In genomic region chr1:66253330-66253921, GRCh38 we compare ENCODE assay signal across 8 cellular contexts.
DNase-seq lines count a peak whose midpoint lies in the region; ATAC-seq and TF ChIP-seq lines count a peak whose summit lies in the region.

No MANE protein-coding gene starts in this region.

- H3K4me3 Mint-ChIP-seq in stimulated activated effector memory CD8-positive, alpha-beta T cell treated with anti-CD3 and anti-CD28 coated beads, Interleukin-12 subunit alpha, Interleukin-12 subunit beta, amount 100 ng/mL, for 72 hours = no peak overlapping the region

- ATAC-seq in GM19324 (IDR thresholded peaks at IDR 0.05; ENCODE audit: low FRiP score, unreplicated experiment) = peak; percentile 57
- peak; percentile 77 for ATAC-seq in HG03175 (IDR thresholded peaks at IDR 0.05; ENCODE audit: unreplicated experiment)
- peak; percentile 83 for ATAC-seq in stimulated activated effector memory CD8-positive, alpha-beta T cell treated with anti-CD3 and anti-CD28 coated beads, Interleukin-12 subunit alpha, Interleukin-12 subunit beta, amount 100 ng/mL, for 72 hours

- H3K9me3 ChIP-seq in ascending aorta = no peaks in the 10 kb centered on the region

- no peak overlapping the region for H3K27ac ChIP-seq in ascending aorta

- no peaks in the 10 kb centered on the region for H3K4me1 ChIP-seq in ascending aorta

- H3K36me3 ChIP-seq in ascending aorta = no peaks in the 10 kb centered on the region

- DNase-seq in DMS53 (lab: John Stamatoyannopoulos, UW) = peak; percentile 88
- DNase-seq in NCI-H345 (lab: John Stamatoyannopoulos, UW) = peak; percentile 56
- no peak for DNase-seq in ascending aorta (ENCODE audit: low spot score in 2 of 2)
- DNase-seq in hepatic stellate cell (ENCODE audit: low spot score) = peak; percentile 43
- peak in 1 of 2 donors; percentile 50 for DNase-seq in stimulated activated effector memory CD8-positive, alpha-beta T cell treated with anti-CD3 and anti-CD28 coated beads, Interleukin-12 subunit alpha, Interleukin-12 subunit beta, amount 100 ng/mL, for 72 hours (ENCODE audit: low spot score in 2 of 2)
- DNase-seq in activated CD4-positive, alpha-beta T cell treated with anti-CD3 and anti-CD28 coated beads for 48 hours = no peak

- no peaks in the 10 kb centered on the region for H3K27me3 ChIP-seq in ascending aorta

- intact Hi-C loops in ascending aorta (cut with DNase I) = loop anchor here (1.0 to 5.0 kb wide), 3 partner anchors 193 to 473 kb away; no protein-coding TSS in a partner anchor

- H3K4me3 ChIP-seq in ascending aorta = no peak overlapping the region

- H3K27ac Mint-ChIP-seq in stimulated activated effector memory CD8-positive, alpha-beta T cell treated with anti-CD3 and anti-CD28 coated beads, Interleukin-12 subunit alpha, Interleukin-12 subunit beta, amount 100 ng/mL, for 72 hours = no peak overlapping the region

- H3K36me3 Mint-ChIP-seq in stimulated activated effector memory CD8-positive, alpha-beta T cell treated with anti-CD3 and anti-CD28 coated beads, Interleukin-12 subunit alpha, Interleukin-12 subunit beta, amount 100 ng/mL, for 72 hours = no peaks in the 10 kb centered on the region

- H3K9me3 Mint-ChIP-seq in stimulated activated effector memory CD8-positive, alpha-beta T cell treated with anti-CD3 and anti-CD28 coated beads, Interleukin-12 subunit alpha, Interleukin-12 subunit beta, amount 100 ng/mL, for 72 hours = no peaks in the 10 kb centered on the region

- TF ChIP-seq CTCF in ascending aorta (IDR thresholded peaks at IDR 0.05) = peak; percentile 72 to 76 (median 74)

- H3K4me1 Mint-ChIP-seq in stimulated activated effector memory CD8-positive, alpha-beta T cell treated with anti-CD3 and anti-CD28 coated beads, Interleukin-12 subunit alpha, Interleukin-12 subunit beta, amount 100 ng/mL, for 72 hours = peaks cover 59% of the 10 kb centered on the region

Comparison
In these comparisons a context has a peak if more than half of its experiments do, and no peak if none do; other contexts are left out.
1. DNase-seq: peak in DMS53 (single experiment), NCI-H345 (single experiment) and hepatic stellate cell (single experiment); none in ascending aorta (0 of 2) and activated CD4-positive, alpha-beta T cell treated with anti-CD3 and anti-CD28 coated beads for 48 hours (single experiment).
2. Peak in every context shown above with its lines, with median percentiles within 50 percentile points of each other: ATAC-seq.